ENCODE assay signal across 15 cellular contexts in the genomic region with DNA sequence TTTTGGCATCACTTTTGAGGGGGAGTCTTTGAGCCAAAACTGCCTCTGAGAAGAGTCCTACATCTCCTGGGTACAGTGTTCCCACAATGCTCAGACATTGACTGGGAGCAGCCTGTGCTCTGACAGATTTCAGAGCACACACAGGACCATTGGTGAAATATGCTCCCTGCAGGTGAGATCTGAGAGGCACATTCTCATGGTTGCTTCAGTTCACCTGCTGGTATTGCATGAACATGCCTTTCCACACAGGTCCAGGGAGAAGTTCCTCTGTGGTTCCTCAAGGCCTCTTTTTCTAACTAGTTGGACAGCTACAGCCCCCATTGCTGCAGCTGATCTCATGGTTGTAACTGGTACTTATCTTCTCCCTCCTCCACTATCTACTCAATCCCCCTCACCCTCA. TPM values are rescaled to one million over a fixed set of nuclear protein-coding genes. Genes with fewer than 3 reads are reported as not detected.
DNase-seq lines count a peak whose midpoint lies in the region; ATAC-seq and TF ChIP-seq lines count a peak whose summit lies in the region.
"Had no signal": no experiment of that assay in that cellular context is flagged by ENCODE, and none has a peak within 500 bp of the region (broad histone marks: within the 10 kb centered on the region; RNA-seq: fewer than 3 reads in every experiment).

No MANE protein-coding gene starts in this region.

- CTCF ChIA-PET in HCT116 (lab: Charles Lee): interaction anchor here (1.2 kb wide), 1 partner anchor 16 kb away, joined by 3 read pairs; no protein-coding TSS in a partner anchor

- intact Hi-C loops in HCT116 (cut with micrococcal nuclease) (no loop called here), left colon (cut with DNase I, micrococcal nuclease) (loop anchor here in 1 of 2 donors (10.0 kb wide), 1 partner anchor 215 kb away; no protein-coding TSS in a partner anchor), stomach (cut with DNase I; ENCODE audit: low total_unique reads) (loop anchor here (10.0 kb wide), 2 partner anchors 75 to 205 kb away; partner anchors contain the start of gene PIK3CB)

- H3K4me2 ChIP-seq in HCT116 (ENCODE audit: low read length) (no peak overlapping the region), trophoblast cell (ENCODE audit: low read length) (no peak overlapping the region)
- H3K4me2 ChIP-seq: GM23338 had no signal

- H3K9me2 ChIP-seq in HCT116 (ENCODE audit: insufficient read depth): no peaks in the 10 kb centered on the region

- H2AK5ac ChIP-seq in trophoblast cell (ENCODE audit: low read length): no peak overlapping the region

- H3K27me3 ChIP-seq in HCT116 (ENCODE audit: insufficient read depth, low read length): no peaks in the 10 kb centered on the region
- no peaks in the 10 kb centered on the region for H3K27me3 ChIP-seq in endodermal cell (ENCODE audit: control insufficient read depth, insufficient read depth, low read length, poor library complexity, severe bottlenecking)
- no peaks in the 10 kb centered on the region for H3K27me3 ChIP-seq in trophoblast cell (ENCODE audit: insufficient read depth, low read length)
- no peaks in the 10 kb centered on the region for H3K27me3 ChIP-seq in stomach

- POLR2A ChIA-PET in HCT116 (lab: Charles Lee): no interaction called here

- H3K79me2 ChIP-seq in HCT116 (ENCODE audit: insufficient read depth, low read length): no peaks in the 10 kb centered on the region
- no peaks in the 10 kb centered on the region for H3K79me2 ChIP-seq in trophoblast cell (ENCODE audit: control insufficient read depth, insufficient read depth, low read length, poor library complexity)

- TF ChIP-seq RAD21 in HCT116 (IDR thresholded peaks at IDR 0.05; ENCODE audit: low read depth): peak; percentile 46; the same call in 1 of the 2 replicates

- no peak for TF ChIP-seq POLR2A in HCT116 (IDR thresholded peaks at IDR 0.05; ENCODE audit: borderline replicate concordance, extremely low read depth, insufficient read depth, insufficient read length)
- TF ChIP-seq POLR2A in stomach (IDR thresholded peaks at IDR 0.05): no peak

- no peak overlapping the region for H3K4me3 Mint-ChIP-seq in endodermal cell
- H3K4me3 Mint-ChIP-seq: CD14-positive monocyte; CD8-positive, alpha-beta memory T cell; GM23338 had no signal

- ATAC-seq in HCT116: peak; percentile 42; the same call in 1 of the 2 replicates
- ATAC-seq in left colon: peak; percentile 61
- ATAC-seq: GM23338 had no signal

- no peak overlapping the region for H4K12ac ChIP-seq in trophoblast cell (ENCODE audit: low read depth, low read length)

- H3K14ac ChIP-seq in trophoblast cell (ENCODE audit: low read length): no peak overlapping the region

- BruUV-seq in HCT116 (replicated peaks; lab: Mats Ljungman, UMichigan): no TSS peak

- no peak overlapping the region for H3K4ac ChIP-seq in trophoblast cell (ENCODE audit: low read depth, low read length)

- RAD21 ChIA-PET in HCT116 (lab: Charles Lee; ENCODE audit: low non-redundant PET in 1 of 2, low total read pairs in 2 of 2, uncharacterized antibody in 2 of 2, unreplicated experiment in 2 of 2): interaction anchor here in 1 of 2 experiments (0.6 kb wide), 1 partner anchor 301 kb away, joined by 3 read pairs; the partner anchor contains the start of gene FAIM

- no peak overlapping the region for H3K27ac Mint-ChIP-seq in endodermal cell
- H3K27ac Mint-ChIP-seq: CD8-positive, alpha-beta memory T cell; GM23338 had no signal

- H4K8ac ChIP-seq in trophoblast cell (ENCODE audit: low read depth, low read length): no peak overlapping the region

- no peaks in the 10 kb centered on the region for H3K36me3 ChIP-seq in HCT116 (ENCODE audit: control insufficient read depth in 1 of 2, insufficient read depth in 2 of 2, low read length in 2 of 2)
- no peaks in the 10 kb centered on the region for H3K36me3 ChIP-seq in endodermal cell (ENCODE audit: control insufficient read depth, insufficient read depth, low read length)
- H3K36me3 ChIP-seq in trophoblast cell (ENCODE audit: control insufficient read depth in 1 of 2, insufficient read depth in 2 of 2, low read length in 2 of 2): no peaks in the 10 kb centered on the region
- H3K36me3 ChIP-seq in stomach: no peaks in the 10 kb centered on the region

- H4K20me1 ChIP-seq in HCT116 (ENCODE audit: insufficient read depth): no peaks in the 10 kb centered on the region

- H3K79me1 ChIP-seq in trophoblast cell (ENCODE audit: low read length): no peaks in the 10 kb centered on the region

- peaks cover 14% of the 10 kb centered on the region for H3K4me1 Mint-ChIP-seq in endodermal cell

- no peak overlapping the region for H4K91ac ChIP-seq in trophoblast cell (ENCODE audit: low read depth, low read length)

- H3K4me1 ChIP-seq in HCT116 (ENCODE audit: control insufficient read depth in 1 of 2, insufficient read depth in 2 of 2, low read length in 2 of 2) (peaks cover 0 to 4% of the 10 kb centered on the region in 2 experiments; a peak in 2 of 4 replicates), endodermal cell (ENCODE audit: control insufficient read depth, insufficient read depth, low read length) (no peaks in the 10 kb centered on the region), trophoblast cell (ENCODE audit: control insufficient read depth in 1 of 2, insufficient read depth in 2 of 2, low read length in 2 of 2) (peaks cover 4% of the 10 kb centered on the region in 2 experiments), stomach (peaks cover 0 to 5% (median 2%) of the 10 kb centered on the region in 4 donors)

- no peaks in the 10 kb centered on the region for H3K36me3 Mint-ChIP-seq in endodermal cell (ENCODE audit: low read depth)
- H3K36me3 Mint-ChIP-seq: CD14-positive monocyte; CD8-positive, alpha-beta memory T cell had no signal

- H3K27ac ChIP-seq in HCT116 (ENCODE audit: low read depth, low read length) (no peak overlapping the region), endodermal cell (ENCODE audit: low read depth, low read length) (no peak overlapping the region), trophoblast cell (ENCODE audit: low read depth, low read length) (no peak overlapping the region), stomach (no peak overlapping the region)
- H3K27ac ChIP-seq: 22Rv1 had no signal

- H3K23ac ChIP-seq in trophoblast cell (ENCODE audit: low read length): no peak overlapping the region

- TF ChIP-seq CTCF in HCT116 (IDR thresholded peaks at IDR 0.05 in 2 of 3, conservative IDR thresholded peaks at IDR 0.05 in 1 of 3; ENCODE audit: borderline replicate concordance in 1 of 3, insufficient read depth in 1 of 3, low read depth in 2 of 3, low read length in 2 of 3) (0 out of 6 replicates have a peak, but pooled peaks of 1 of the 3 experiments have one; percentile 8), endodermal cell (conservative IDR thresholded peaks at IDR 0.05) (peak; percentile 24), stomach (IDR thresholded peaks at IDR 0.05) (no peak)

- no peaks in the 10 kb centered on the region for H3K27me3 Mint-ChIP-seq in endodermal cell (ENCODE audit: insufficient read depth)

- DNase-seq in HCT116 (ENCODE audit: low read depth, low spot score): no peak
- DNase-seq in endodermal cell: no peak
- no peak for DNase-seq in left colon
- peak; percentile 83 to 91 for DNase-seq in trophoblast cell
- no peak for DNase-seq in stomach
- no peak for DNase-seq in mucosa of gallbladder (ENCODE audit: low spot score)
- no peak for DNase-seq in DMS53 (lab: John Stamatoyannopoulos, UW)
- DNase-seq: CD8-positive, alpha-beta memory T cell; H7 had no signal

- H3K18ac ChIP-seq in trophoblast cell (ENCODE audit: low read length): no peak overlapping the region

- H2AFZ ChIP-seq in HCT116 (ENCODE audit: low read depth, low read length, poor library complexity, severe bottlenecking): no peak overlapping the region
- H2AFZ ChIP-seq in trophoblast cell (ENCODE audit: insufficient read depth, low read length, poor library complexity): no peak overlapping the region
- H2AFZ ChIP-seq: GM23338 had no signal

- TF ChIP-seq EP300 in stomach (IDR thresholded peaks at IDR 0.05): no peak

- H3K9me3 ChIP-seq in HCT116 (ENCODE audit: control insufficient read depth in 1 of 2, insufficient read depth in 1 of 2, low read depth in 1 of 2, low read length in 2 of 2): no peaks in the 10 kb centered on the region
- H3K9me3 ChIP-seq in endodermal cell (ENCODE audit: control insufficient read depth, low read length): no peaks in the 10 kb centered on the region
- no peaks in the 10 kb centered on the region for H3K9me3 ChIP-seq in trophoblast cell (ENCODE audit: insufficient read depth, low read depth, low read length)
- H3K9me3 ChIP-seq in stomach: no peaks in the 10 kb centered on the region
- H3K9me3 ChIP-seq: Caco-2 had no signal

- H2BK5ac ChIP-seq in trophoblast cell (ENCODE audit: low read depth, low read length, poor library complexity): no peak overlapping the region

- H3K9ac ChIP-seq in HCT116 (ENCODE audit: low read length): no peak overlapping the region
- H3K9ac ChIP-seq in endodermal cell (ENCODE audit: extremely low read depth, low read length, poor library complexity, severe bottlenecking): no peak overlapping the region
- H3K9ac ChIP-seq in trophoblast cell (ENCODE audit: low read length): no peak overlapping the region

- H2BK120ac ChIP-seq in trophoblast cell (ENCODE audit: insufficient read depth, low read length, poor library complexity): no peak overlapping the region

- no peak overlapping the region for H2BK12ac ChIP-seq in trophoblast cell (ENCODE audit: low read length)

- no peaks in the 10 kb centered on the region for H3K9me3 Mint-ChIP-seq in endodermal cell
- H3K9me3 Mint-ChIP-seq: CD8-positive, alpha-beta memory T cell had no signal

- H3K4me3 ChIP-seq in HCT116 (replicated peaks in 1 of 2; ENCODE audit: low read depth in 1 of 2, low read length in 2 of 2) (no peak overlapping the region), endodermal cell (ENCODE audit: low read length) (no peak overlapping the region), trophoblast cell (ENCODE audit: low read depth, low read length) (no peak overlapping the region), stomach (no peak overlapping the region)
- H3K4me3 ChIP-seq: GM23338 had no signal

TF ChIP-seq in HCT116, 20 proteins besides CTCF, POLR2A, EP300 and RAD21 (continues in another document):
- TF ChIP-seq EZH2phosphoT487 (IDR thresholded peaks at IDR 0.05; ENCODE audit: borderline replicate concordance): no peak

RNA-seq across cellular contexts. Expression of gene FOXL2, which starts 37.0 kb away (rescaled TPM):
- not detected for total RNA-seq in HCT116 (2021; ENCODE audit: unreplicated experiment)
- 0.07 TPM in 1 of 2 replicates, not detected in the other for polyA plus RNA-seq in HCT116 (2012)
- under 1 TPM; 0.11 to 0.24 TPM for total RNA-seq in endodermal cell
- polyA plus RNA-seq in endodermal cell (2013, experiment 1 of 2): 0.21 TPM
- 0.12 TPM for polyA plus RNA-seq in endodermal cell (2013, experiment 2 of 2)
- total RNA-seq in left colon: not detected
- polyA plus RNA-seq in trophoblast cell (2013): 0.25 and 0.26 TPM in 2 replicates
- total RNA-seq in stomach: not detected
- not detected for polyA plus RNA-seq in stomach
- 0.14 TPM for total RNA-seq in mucosa of gallbladder
- total RNA-seq: A673; CD8-positive, alpha-beta memory T cell; HT1080 had no signal
- polyA plus RNA-seq: CD14-positive monocyte; CD8-positive, alpha-beta memory T cell had no signal

RNA-seq across cellular contexts. Expression of gene FOXL2NB, which starts 37.1 kb away (rescaled TPM):
- total RNA-seq in HCT116 (2021; ENCODE audit: unreplicated experiment) (0.93 TPM), endodermal cell (under 1 TPM; 0.24 to 0.40 TPM), left colon (not detected), stomach (not detected), mucosa of gallbladder (0.09 TPM)
- 0.06 and 0.27 TPM in 2 replicates for polyA plus RNA-seq in HCT116 (2012)
- polyA plus RNA-seq in endodermal cell (2013, experiment 1 of 2): 0.07 TPM
- not detected for polyA plus RNA-seq in endodermal cell (2013, experiment 2 of 2)
- polyA plus RNA-seq in trophoblast cell (2013): 0.37 and 0.38 TPM in 2 replicates
- under 1 TPM in 1 of 3 donors, not detected in 2; 0.03 TPM for polyA plus RNA-seq in stomach
- total RNA-seq: A673; CD8-positive, alpha-beta memory T cell; HT1080 had no signal
- polyA plus RNA-seq: CD14-positive monocyte; CD8-positive, alpha-beta memory T cell had no signal

Comparison
In these comparisons a context has a peak if more than half of its experiments do, and no peak if none do; other contexts are left out.
1. DNase-seq: peak in trophoblast cell (2 of 2); none in HCT116 (single experiment), endodermal cell (single experiment), left colon (0 of 2), stomach (single experiment), mucosa of gallbladder (single experiment) and DMS53 (single experiment).